8 cellular contexts compared by ENCODE assay signal in genomic region chr6:26521485-26522391, GRCh38. TPM values are rescaled to one million over a fixed set of nuclear protein-coding genes. Genes with fewer than 3 reads are reported as not detected.
DNase-seq lines count a peak whose midpoint lies in the region; TF ChIP-seq lines count a peak whose summit lies in the region.

No MANE protein-coding gene starts in this region.

- H3K27me3 Mint-ChIP-seq in chondrocyte (ENCODE audit: low read depth): no peaks in the 10 kb centered on the region

- H3K9me3 Mint-ChIP-seq in chondrocyte (ENCODE audit: low read depth): peaks cover 3% of the 10 kb centered on the region

- peak overlapping the region; percentile 74 for H3K4me3 Mint-ChIP-seq in chondrocyte (ENCODE audit: unreplicated experiment)

- H3K27ac Mint-ChIP-seq in chondrocyte (ENCODE audit: unreplicated experiment): peak overlapping the region; percentile 95

- peaks cover 32% of the 10 kb centered on the region for H3K4me1 Mint-ChIP-seq in chondrocyte (ENCODE audit: low read depth)

- no peaks in the 10 kb centered on the region for H3K27me3 ChIP-seq in layer of hippocampus (ENCODE audit: control insufficient read depth, insufficient read depth, low read length)

- TF ChIP-seq CTCF in GM12865 (IDR thresholded peaks at IDR 0.05; ENCODE audit: insufficient read depth, low read depth, low read length, missing control alignments) (peak; percentile 49), HFF-Myc (IDR thresholded peaks at IDR 0.05; ENCODE audit: low read depth, low read length, missing control alignments) (peak; percentile 39), chondrocyte (IDR thresholded peaks at IDR 0.05) (peak; percentile 65)

- peak overlapping the region; percentile 91 for H3K4me3 ChIP-seq in GM12865 (ENCODE audit: low read depth, low read length)
- H3K4me3 ChIP-seq in HFF-Myc (replicated peaks; ENCODE audit: low read depth, low read length): peak overlapping the region; percentile 58

- H3K27ac ChIP-seq in layer of hippocampus (ENCODE audit: low read depth, low read length): peak overlapping the region; percentile 89

- no peaks in the 10 kb centered on the region for H3K36me3 Mint-ChIP-seq in chondrocyte (ENCODE audit: low read depth)

- DNase-seq in GM12865 (ENCODE audit: low read depth) (peak; percentile 94), HFF-Myc (ENCODE audit: extremely low read depth, low read depth) (no peak), NCI-H1092 (lab: John Stamatoyannopoulos, UW) (peak; percentile 38), chondrocyte (ENCODE audit: low spot score) (no peak), NCI-H1694 treated with DMSO at 0.1 percent for 48 hours (lab: John Stamatoyannopoulos, UW) (no peak)
- DNase-seq in activated CD4-positive, CD25-positive, alpha-beta regulatory T cell treated with anti-CD3 and anti-CD28 coated beads, Interleukin-2, amount 50 U/mL, for 16 hours (ENCODE audit: low read depth, low spot score): peak; percentile 34
- peak; percentile 33 to 61 (median 36) for DNase-seq in stimulated activated CD4-positive, alpha-beta T cell treated with anti-CD3 and anti-CD28 coated beads, Interleukin-1b, Interleukin-23, amount 100 ng/mL, for 24 hours (ENCODE audit: low read depth in 4 of 4, low spot score in 1 of 4)

RNA-seq across cellular contexts. Expression of gene HMGN4, which starts 16.4 kb away (rescaled TPM):
- 44.7 to 50.1 TPM (median 47.3 TPM) in 3 replicates for total RNA-seq in chondrocyte

RNA-seq across cellular contexts. Expression of gene BTN1A1, which starts 21.6 kb away (rescaled TPM):
- total RNA-seq in chondrocyte: not detected in 3 replicates

Comparison
In these comparisons a context has a peak if more than half of its experiments do, and no peak if none do; other contexts are left out.
1. DNase-seq: peak in GM12865 (single experiment), NCI-H1092 (single experiment), activated CD4-positive, CD25-positive, alpha-beta regulatory T cell treated with anti-CD3 and anti-CD28 coated beads, Interleukin-2, amount 50 U/mL, for 16 hours (single experiment) and stimulated activated CD4-positive, alpha-beta T cell treated with anti-CD3 and anti-CD28 coated beads, Interleukin-1b, Interleukin-23, amount 100 ng/mL, for 24 hours (4 of 4); none in HFF-Myc (single experiment), chondrocyte (single experiment) and NCI-H1694 treated with DMSO at 0.1 percent for 48 hours (single experiment).
2. Peak in every context shown above with its lines, with median percentiles within 50 percentile points of each other: CTCF ChIP-seq.